ENCODE assay signal across 16 cellular contexts in genomic region chr13:44322928-44323327, GRCh38. TPM values are rescaled to one million over a fixed set of nuclear protein-coding genes. Genes with fewer than 3 reads are reported as not detected.
"Had no signal": no experiment of that assay in that cellular context is flagged by ENCODE, and none has a peak within 500 bp of the region (broad histone marks: within the 10 kb centered on the region; RNA-seq: fewer than 3 reads in every experiment).

No MANE protein-coding gene starts in this region.

- ATAC-seq: activated CD8-positive, alpha-beta memory T cell treated with anti-CD3 and anti-CD28 coated beads, Interleukin-2, amount 10 ng/mL, durations not matched to agents 7 days and 5 days; left ventricle myocardium superior had no signal

- H3K27ac ChIP-seq: ascending aorta, right atrium auricular region, suprapubic skin, upper lobe of left lung had no signal

- H3K4me3 ChIP-seq: ascending aorta, right atrium auricular region, skin epidermis, suprapubic skin, upper lobe of left lung had no signal

- H3K4me1 ChIP-seq: ascending aorta, upper lobe of left lung had no signal

- H3K9me3 ChIP-seq: ascending aorta, right atrium auricular region, suprapubic skin, upper lobe of left lung had no signal

- DNase-seq: activated CD4-positive, alpha-beta T cell treated with anti-CD3 and anti-CD28 coated beads, Interleukin-2, amount 50 U/mL, for 48 hours; activated CD8-positive, alpha-beta memory T cell treated with anti-CD3 and anti-CD28 coated beads, Interleukin-2, amount 10 ng/mL, durations not matched to agents 7 days and 5 days; activated naive CD4-positive, alpha-beta T cell treated with anti-CD3 and anti-CD28 coated beads, Interleukin-2, amount 10 ng/mL, durations not matched to agents 7 days and 5 days; activated T-cell treated with anti-CD3 and anti-CD28 coated beads, Interleukin-2, amount 50 U/mL, for 1 hour; dermis blood vessel endothelial cell; erythroblast; left ventricle myocardium superior; occipital lobe; stimulated activated CD4-positive, alpha-beta T cell treated with anti-CD3 and anti-CD28 coated beads, Interleukin-4, amount 100 ng/mL, for 4 hours; stimulated activated CD8-positive, alpha-beta memory T cell treated with anti-CD3 and anti-CD28 coated beads, Interleukin-4, amount 100 ng/mL, for 48 hours; stimulated activated naive CD4-positive, alpha-beta T cell treated with Interleukin-2 at 50 U/mL for 16 hours had no signal

- H3K36me3 ChIP-seq: ascending aorta, right atrium auricular region, suprapubic skin, upper lobe of left lung had no signal

- H3K27me3 ChIP-seq: ascending aorta, right atrium auricular region, suprapubic skin, upper lobe of left lung had no signal

RNA-seq across cellular contexts. Expression of gene SERP2, which starts 50.7 kb away (rescaled TPM):
- total RNA-seq: activated CD8-positive, alpha-beta memory T cell treated with anti-CD3 and anti-CD28 coated beads, Interleukin-2, amount 10 ng/mL, durations not matched to agents 7 days and 5 days had no signal
